In the genomic region with DNA sequence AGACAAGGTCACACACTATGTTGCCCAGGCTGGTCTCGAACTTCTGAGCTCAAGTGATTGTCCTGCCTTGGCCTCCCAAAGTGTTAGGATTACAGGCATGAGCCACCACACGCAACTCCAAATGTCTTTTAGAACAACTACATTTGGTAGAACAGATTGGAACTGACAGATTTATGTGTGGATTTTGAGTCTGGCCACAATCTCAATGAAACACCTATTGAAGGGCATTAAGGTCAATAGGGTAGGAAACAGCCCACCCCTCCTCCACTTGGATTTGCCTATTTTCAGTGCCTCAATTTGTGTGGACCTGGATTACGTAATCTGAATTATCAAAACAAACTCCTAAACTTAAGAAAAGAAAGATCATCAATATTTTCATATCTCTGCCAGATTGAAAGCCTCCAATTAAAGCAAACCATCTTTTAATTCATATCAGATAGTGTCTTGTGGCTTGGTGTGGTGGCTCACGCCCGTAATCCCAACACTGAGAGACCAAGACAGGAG, we compare ENCODE assay signal across 26 cellular contexts. TPM values are rescaled to one million over a fixed set of nuclear protein-coding genes. Genes with fewer than 3 reads are reported as not detected.
"Had no signal": no experiment of that assay in that cellular context is flagged by ENCODE, and none has a peak within 500 bp of the region (broad histone marks: within the 10 kb centered on the region; RNA-seq: fewer than 3 reads in every experiment).

No MANE protein-coding gene starts in this region.

- ATAC-seq: effector memory CD8-positive, alpha-beta T cell; esophagus mucosa; gastrocnemius medialis; heart right ventricle; left cardiac atrium; left lung; left ventricle myocardium superior; lower lobe of right lung had no signal

- H3K9me3 ChIP-seq: colonic mucosa, esophagus squamous epithelium, gastrocnemius medialis, heart right ventricle, left lung, lower lobe of right lung had no signal

- H3K27me3 ChIP-seq: colonic mucosa, esophagus squamous epithelium, gastrocnemius medialis, heart right ventricle, left lung had no signal

- H3K27ac ChIP-seq: colonic mucosa, epithelial cell of prostate, esophagus squamous epithelium, gastrocnemius medialis, heart right ventricle, left lung, lower lobe of right lung had no signal

- H3K4me3 ChIP-seq: colonic mucosa, esophagus squamous epithelium, gastrocnemius medialis, heart right ventricle, left lung, lower lobe of right lung had no signal

- DNase-seq: colonic mucosa; cortex of kidney; effector CD8-positive, alpha-beta T cell; effector memory CD8-positive, alpha-beta T cell; endodermal cell; erythroblast; esophagus squamous epithelium; foreskin fibroblast; foreskin melanocyte; gastrocnemius medialis; glutamatergic neuron; head of caudate nucleus; heart right ventricle; hippocampal formation; islet precursor cell; kidney; left cardiac atrium; left lung; left ventricle myocardium superior; lower lobe of right lung; mesendoderm; midbrain had no signal

- H3K36me3 ChIP-seq: colonic mucosa, esophagus squamous epithelium, gastrocnemius medialis, heart right ventricle, left lung, lower lobe of right lung had no signal

- FAIRE-seq: endometrium, kidney had no signal

- H3K4me1 ChIP-seq: colonic mucosa, esophagus squamous epithelium, gastrocnemius medialis, heart right ventricle, left lung, lower lobe of right lung had no signal

RNA-seq across cellular contexts. Expression of gene LRRD1, which starts 29.2 kb away (rescaled TPM):
- total RNA-seq: colonic mucosa, endodermal cell, esophagus mucosa, esophagus squamous epithelium, gastrocnemius medialis, left ventricle myocardium superior, lower lobe of right lung, mucosa of gallbladder had no signal
- polyA plus RNA-seq: heart right ventricle had no signal
